Comparison of ENCODE assay signal across 29 cellular contexts in the genomic region with DNA sequence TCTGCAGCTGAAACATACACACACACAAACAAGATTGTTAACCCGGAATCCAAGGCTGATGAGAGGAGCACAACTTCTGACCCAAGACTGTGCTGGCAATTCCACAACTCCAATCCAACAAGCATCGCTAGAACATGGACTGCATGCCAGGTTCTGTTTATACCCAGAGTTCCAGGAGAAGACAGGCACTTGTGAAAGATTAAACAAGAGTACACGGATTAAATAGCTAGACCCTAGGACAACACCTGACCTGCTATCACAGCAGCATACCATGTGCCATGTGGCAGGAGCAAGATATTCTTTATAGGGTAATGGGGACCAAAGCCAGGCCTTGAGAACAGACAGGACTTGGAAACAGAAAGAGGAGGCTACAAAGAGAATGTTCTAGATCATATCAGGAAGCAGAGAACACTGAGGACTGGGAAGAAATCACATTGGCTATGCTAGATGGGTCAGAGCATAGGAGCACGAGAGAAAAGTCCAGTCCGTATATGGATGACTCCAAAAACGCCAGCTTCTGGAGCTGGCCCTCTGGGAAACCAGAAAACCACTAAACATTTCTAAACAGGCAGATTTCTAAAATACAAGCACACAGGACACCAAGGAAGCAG.
DNase-seq lines count a peak whose midpoint lies in the region; ATAC-seq lines count a peak whose summit lies in the region.
"Had no signal": no experiment of that assay in that cellular context is flagged by ENCODE, and none has a peak within 500 bp of the region (broad histone marks: within the 10 kb centered on the region; RNA-seq: fewer than 3 reads in every experiment).

No MANE protein-coding gene starts in this region.

- intact Hi-C loops in activated CD4-positive, alpha-beta memory T cell treated with anti-CD3 and anti-CD28 coated beads for 36 hours (cut with micrococcal nuclease), result loop anchor here (10.0 kb wide), 1 partner anchor 463 kb away; a partner anchor contains a TSS

- H3K36me3 Mint-ChIP-seq in activated CD4-positive, alpha-beta memory T cell treated with anti-CD3 and anti-CD28 coated beads for 36 hours, result no peaks in the 10 kb centered on the region
- no peaks in the 10 kb centered on the region for H3K36me3 Mint-ChIP-seq in activated CD4-positive, alpha-beta memory T cell treated with anti-CD3 and anti-CD28 coated beads, Interleukin-2, amount 10 ng/mL, durations not matched to agents 7 days and 5 days (ENCODE audit: low read depth)
- no peaks in the 10 kb centered on the region for H3K36me3 Mint-ChIP-seq in activated naive CD8-positive, alpha-beta T cell
- H3K36me3 Mint-ChIP-seq: CD8-positive, alpha-beta T cell; stimulated activated memory B cell treated with anti-CD40 and anti-IgM and Interleukin-4, amounts not matched to agents 10 μg/mL and 1 μg/mL and 100 μg/mL, for 72 hours had no signal

- H3K4me1 ChIP-seq in GM23248 (ENCODE audit: insufficient read depth) (peaks cover 21% of the 10 kb centered on the region), mesenchymal stem cell (ENCODE audit: control insufficient read depth, insufficient read depth, low read depth, low read length) (peaks cover 3% of the 10 kb centered on the region)
- H3K4me1 ChIP-seq: uterus had no signal

- WGBS in GM23248 (ENCODE audit: low coverage in 1 of 2, low lambda C conversion rate in 2 of 2, missing lambda C conversion rate in 2 of 2), 2 experiments, result 47 to 51% methylated on average over 6 of the region's 6 CpGs
- WGBS in mesenchymal stem cell, result 83% methylated on average over 6 of the region's 6 CpGs

- no peak overlapping the region for H3K14ac ChIP-seq in mesenchymal stem cell (ENCODE audit: low read length in 2 of 2)

- H4K91ac ChIP-seq in mesenchymal stem cell (ENCODE audit: low read length), result no peak overlapping the region

- peaks cover 21% of the 10 kb centered on the region for H3K4me1 Mint-ChIP-seq in activated CD4-positive, alpha-beta memory T cell treated with anti-CD3 and anti-CD28 coated beads for 36 hours (ENCODE audit: low read depth)
- peaks cover 30% of the 10 kb centered on the region for H3K4me1 Mint-ChIP-seq in activated CD4-positive, alpha-beta memory T cell treated with anti-CD3 and anti-CD28 coated beads, Interleukin-2, amount 10 ng/mL, durations not matched to agents 7 days and 5 days
- H3K4me1 Mint-ChIP-seq in activated naive CD8-positive, alpha-beta T cell (ENCODE audit: low read depth), result peaks cover 15% of the 10 kb centered on the region

- H3K9me3 Mint-ChIP-seq in activated CD4-positive, alpha-beta memory T cell treated with anti-CD3 and anti-CD28 coated beads for 36 hours, result no peaks in the 10 kb centered on the region
- H3K9me3 Mint-ChIP-seq in activated CD4-positive, alpha-beta memory T cell treated with anti-CD3 and anti-CD28 coated beads, Interleukin-2, amount 10 ng/mL, durations not matched to agents 7 days and 5 days, result no peaks in the 10 kb centered on the region
- no peaks in the 10 kb centered on the region for H3K9me3 Mint-ChIP-seq in activated naive CD8-positive, alpha-beta T cell (ENCODE audit: low read depth)
- H3K9me3 Mint-ChIP-seq: activated CD4-positive, alpha-beta T cell treated with anti-CD3 and anti-CD28 coated beads, Interleukin-2, amount 10 ng/mL, durations not matched to agents 7 days and 5 days; CD8-positive, alpha-beta T cell; stimulated activated memory B cell treated with anti-CD40 and anti-IgM and Interleukin-4, amounts not matched to agents 10 μg/mL and 1 μg/mL and 100 μg/mL, for 72 hours had no signal

- DNase-seq in activated CD4-positive, alpha-beta memory T cell treated with anti-CD3 and anti-CD28 coated beads for 36 hours, result no peak
- DNase-seq in activated CD4-positive, alpha-beta memory T cell treated with anti-CD3 and anti-CD28 coated beads, Interleukin-2, amount 10 ng/mL, durations not matched to agents 7 days and 5 days, result no peak
- DNase-seq in GM23248 (no peak), mesenchymal stem cell (no peak), NOMO-1 (lab: John Stamatoyannopoulos, UW; ENCODE audit: unreplicated experiment in 2 of 2) (no peak), inferior parietal cortex (ENCODE audit: extremely low spot score) (no peak)
- DNase-seq: activated CD4-positive, alpha-beta T cell treated with anti-CD3 and anti-CD28 coated beads, Interleukin-2, amount 10 ng/mL, durations not matched to agents 7 days and 5 days; activated CD8-positive, alpha-beta memory T cell treated with anti-CD3 and anti-CD28 coated beads, Interleukin-2, amount 50 U/mL, for 4 hours; activated gamma-delta T cell; CD8-positive, alpha-beta T cell; effector memory CD4-positive, alpha-beta T cell; Karpas-422; kidney glomerular epithelial cell; mammary epithelial cell; MV-4-11; NCI-H1694; OCI-M1; right lobe of liver; T-helper 9 cell; uterus had no signal

- H2AFZ ChIP-seq in GM23248 (0 out of 2 replicates have a peak overlapping the region, but pooled peaks have one; percentile 35), mesenchymal stem cell (ENCODE audit: low read depth, low read length) (no peak overlapping the region)
- H2AFZ ChIP-seq: parathyroid adenoma had no signal

- H2BK12ac ChIP-seq in mesenchymal stem cell (ENCODE audit: low read length in 2 of 2), result no peak overlapping the region

- no peaks in the 10 kb centered on the region for H4K20me1 ChIP-seq in GM23248 (ENCODE audit: insufficient read depth)

- no peaks in the 10 kb centered on the region for H3K79me1 ChIP-seq in mesenchymal stem cell (replicated peaks; ENCODE audit: low read length, poor library complexity, severe bottlenecking)

- no peak overlapping the region for H3K4me3 ChIP-seq in GM23248
- peak overlapping the region in 1 of 2 experiments; percentile 45 for H3K4me3 ChIP-seq in mesenchymal stem cell (ENCODE audit: insufficient read depth in 1 of 2, low read depth in 1 of 2, low read length in 2 of 2)
- H3K4me3 ChIP-seq: cardiac muscle cell, coronary artery, right lobe of liver, thoracic aorta, uterus had no signal

- no peak overlapping the region for H2BK5ac ChIP-seq in mesenchymal stem cell (ENCODE audit: low read depth, low read length, poor library complexity, severe bottlenecking)

- CTCF ChIA-PET in activated CD4-positive, alpha-beta memory T cell treated with anti-CD3 and anti-CD28 coated beads for 36 hours (lab: Charles Lee), result interaction anchor here (0.5 to 0.8 kb wide), 2 partner anchors 97 to 635 kb away, joined by 3 to 4 read pairs; no protein-coding TSS in a partner anchor
- CTCF ChIA-PET in activated CD4-positive, alpha-beta memory T cell treated with anti-CD3 and anti-CD28 coated beads, Interleukin-2, amount 10 ng/mL, durations not matched to agents 7 days and 5 days (lab: Charles Lee), result interaction anchor here (1.0 to 1.4 kb wide), 3 partner anchors 16 to 143 kb away, joined by 3 to 5 read pairs (median 3); no protein-coding TSS in a partner anchor

- no peak overlapping the region for H4K8ac ChIP-seq in mesenchymal stem cell (ENCODE audit: low read length)

- H3K9ac ChIP-seq in GM23248 (peak overlapping the region; percentile 19; the same call in 1 of the 2 replicates), mesenchymal stem cell (ENCODE audit: low read length) (peak overlapping the region; percentile 68)
- H3K9ac ChIP-seq: parathyroid adenoma had no signal

- no peaks in the 10 kb centered on the region for H3K79me2 ChIP-seq in GM23248 (ENCODE audit: insufficient read depth)

- H3K27ac Mint-ChIP-seq in activated CD4-positive, alpha-beta memory T cell treated with anti-CD3 and anti-CD28 coated beads for 36 hours, result peak overlapping the region; percentile 68
- no peak overlapping the region for H3K27ac Mint-ChIP-seq in activated CD4-positive, alpha-beta memory T cell treated with anti-CD3 and anti-CD28 coated beads, Interleukin-2, amount 10 ng/mL, durations not matched to agents 7 days and 5 days
- H3K27ac Mint-ChIP-seq in activated naive CD8-positive, alpha-beta T cell, result peak overlapping the region; percentile 42
- H3K27ac Mint-ChIP-seq: activated CD4-positive, alpha-beta T cell treated with anti-CD3 and anti-CD28 coated beads, Interleukin-2, amount 10 ng/mL, durations not matched to agents 7 days and 5 days; CD8-positive, alpha-beta T cell; stimulated activated memory B cell treated with anti-CD40 and anti-IgM and Interleukin-4, amounts not matched to agents 10 μg/mL and 1 μg/mL and 100 μg/mL, for 72 hours had no signal

- H3K27me3 Mint-ChIP-seq in activated CD4-positive, alpha-beta memory T cell treated with anti-CD3 and anti-CD28 coated beads for 36 hours, result no peaks in the 10 kb centered on the region
- no peaks in the 10 kb centered on the region for H3K27me3 Mint-ChIP-seq in activated CD4-positive, alpha-beta memory T cell treated with anti-CD3 and anti-CD28 coated beads, Interleukin-2, amount 10 ng/mL, durations not matched to agents 7 days and 5 days
- no peaks in the 10 kb centered on the region for H3K27me3 Mint-ChIP-seq in activated naive CD8-positive, alpha-beta T cell
- H3K27me3 Mint-ChIP-seq: activated CD4-positive, alpha-beta T cell treated with anti-CD3 and anti-CD28 coated beads, Interleukin-2, amount 10 ng/mL, durations not matched to agents 7 days and 5 days; stimulated activated memory B cell treated with anti-CD40 and anti-IgM and Interleukin-4, amounts not matched to agents 10 μg/mL and 1 μg/mL and 100 μg/mL, for 72 hours had no signal

- H3K27me3 ChIP-seq in GM23248 (replicated peaks; ENCODE audit: insufficient read depth) (no peaks in the 10 kb centered on the region), mesenchymal stem cell (ENCODE audit: control insufficient read depth in 1 of 2, insufficient read depth in 1 of 2, low read length in 2 of 2) (no peaks in the 10 kb centered on the region)
- H3K27me3 ChIP-seq: cardiac muscle cell, right lobe of liver, uterus had no signal

- POLR2A ChIA-PET in activated CD4-positive, alpha-beta memory T cell treated with anti-CD3 and anti-CD28 coated beads for 36 hours (lab: Charles Lee), result no interaction called here
- POLR2A ChIA-PET in activated CD4-positive, alpha-beta memory T cell treated with anti-CD3 and anti-CD28 coated beads, Interleukin-2, amount 10 ng/mL, durations not matched to agents 7 days and 5 days (lab: Charles Lee), result no interaction called here

- H2BK120ac ChIP-seq in mesenchymal stem cell (ENCODE audit: low read depth, low read length), result no peak overlapping the region

- H2BK15ac ChIP-seq in mesenchymal stem cell (ENCODE audit: low read depth, poor library complexity, severe bottlenecking), result no peak overlapping the region

- H3K9me3 ChIP-seq in GM23248 (ENCODE audit: low read depth), result no peaks in the 10 kb centered on the region
- H3K9me3 ChIP-seq in mesenchymal stem cell (ENCODE audit: control insufficient read depth, low read length), result no peaks in the 10 kb centered on the region
- H3K9me3 ChIP-seq: right lobe of liver, thoracic aorta, uterus had no signal

- no peak overlapping the region for H3K4ac ChIP-seq in mesenchymal stem cell (ENCODE audit: low read depth in 1 of 2, low read length in 2 of 2)

- H3K9me2 ChIP-seq in GM23248 (ENCODE audit: insufficient read depth), result no peaks in the 10 kb centered on the region

- H3F3A ChIP-seq in GM23248 (ENCODE audit: insufficient read depth), result peaks cover 22% of the 10 kb centered on the region

- H3K27ac ChIP-seq in GM23248, result peak overlapping the region; percentile 55
- H3K27ac ChIP-seq in mesenchymal stem cell (ENCODE audit: low read length, poor library complexity, severe bottlenecking), result no peak overlapping the region
- H3K27ac ChIP-seq: cardiac muscle cell, HL-60, parathyroid adenoma, right lobe of liver, thoracic aorta, uterus, VCaP had no signal

- no peaks in the 10 kb centered on the region for H3K36me3 ChIP-seq in GM23248 (ENCODE audit: low read depth)
- peaks cover 3 to 9% of the 10 kb centered on the region in 2 experiments for H3K36me3 ChIP-seq in mesenchymal stem cell (ENCODE audit: control insufficient read depth in 1 of 2, insufficient read depth in 2 of 2, low read depth in 1 of 2, low read length in 2 of 2)
- H3K36me3 ChIP-seq: right lobe of liver, thoracic aorta, uterus had no signal

- in situ Hi-C loops in GM23248 (cut with MboI), result loop anchor here (25.0 kb wide), 1 partner anchor 206 kb away; no protein-coding TSS in a partner anchor

- H3K4me3 Mint-ChIP-seq in activated CD4-positive, alpha-beta memory T cell treated with anti-CD3 and anti-CD28 coated beads for 36 hours, result no peak overlapping the region
- H3K4me3 Mint-ChIP-seq in activated CD4-positive, alpha-beta memory T cell treated with anti-CD3 and anti-CD28 coated beads, Interleukin-2, amount 10 ng/mL, durations not matched to agents 7 days and 5 days, result no peak overlapping the region
- H3K4me3 Mint-ChIP-seq in activated naive CD8-positive, alpha-beta T cell, result no peak overlapping the region
- H3K4me3 Mint-ChIP-seq: activated CD4-positive, alpha-beta T cell treated with anti-CD3 and anti-CD28 coated beads, Interleukin-2, amount 10 ng/mL, durations not matched to agents 7 days and 5 days; CD8-positive, alpha-beta T cell; stimulated activated memory B cell treated with anti-CD40 and anti-IgM and Interleukin-4, amounts not matched to agents 10 μg/mL and 1 μg/mL and 100 μg/mL, for 72 hours had no signal

- H3K4me2 ChIP-seq in GM23248 (ENCODE audit: unreplicated experiment), result peak overlapping the region; percentile 17
- H3K4me2 ChIP-seq in mesenchymal stem cell (ENCODE audit: low read length, poor library complexity, severe bottlenecking), result no peak overlapping the region

- no peak for ATAC-seq in GM19023 (IDR thresholded peaks at IDR 0.05; ENCODE audit: unreplicated experiment)
- ATAC-seq: CD8-positive, alpha-beta T cell; right lobe of liver; stimulated activated memory B cell treated with anti-CD40 and anti-IgM and Interleukin-4, amounts not matched to agents 10 μg/mL and 1 μg/mL and 100 μg/mL, for 72 hours had no signal

- H3K18ac ChIP-seq in mesenchymal stem cell (ENCODE audit: low read depth in 1 of 2, low read length in 2 of 2), result no peak overlapping the region

- no peak overlapping the region for H3K23ac ChIP-seq in mesenchymal stem cell (ENCODE audit: low read length in 2 of 2)

- H2AK5ac ChIP-seq in mesenchymal stem cell (ENCODE audit: low read length, severe bottlenecking), result no peak overlapping the region
